8 cellular contexts compared by ENCODE assay signal in the genomic region with DNA sequence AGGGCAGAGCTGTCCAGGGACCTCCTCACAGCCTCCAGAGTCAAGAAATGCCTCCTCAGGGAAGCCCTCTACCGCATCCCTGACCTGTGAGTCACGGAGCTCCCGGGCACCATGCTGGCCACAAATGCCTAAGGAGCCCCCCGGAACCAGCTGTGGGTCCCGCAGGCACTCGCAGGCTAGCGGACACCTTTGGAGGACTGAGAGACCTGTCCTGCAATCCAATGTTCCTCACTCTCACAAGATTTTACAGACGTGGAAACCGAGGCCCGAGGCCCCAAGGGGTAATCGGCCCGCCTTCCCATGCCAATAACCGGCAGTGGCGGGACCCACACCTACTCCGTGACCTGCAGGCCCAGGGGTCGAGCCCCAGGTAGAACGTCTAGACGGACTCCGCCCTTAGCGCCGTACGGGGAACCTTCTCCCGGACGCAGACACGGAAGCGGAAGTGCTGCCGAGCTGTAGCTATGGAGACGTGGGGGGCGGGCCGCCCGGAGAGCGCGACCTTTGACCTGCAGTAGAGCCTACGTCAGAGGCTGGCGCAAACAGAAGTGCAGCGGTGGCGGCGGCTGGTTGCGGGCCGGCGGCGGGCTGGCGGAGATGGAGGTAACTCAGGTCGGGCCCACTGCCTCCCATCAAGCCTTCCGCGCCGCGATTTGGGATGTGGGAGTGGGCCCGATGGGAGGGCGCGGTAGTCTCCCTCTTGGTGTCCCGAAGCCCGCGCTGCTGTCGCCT. TPM values are rescaled to one million over a fixed set of nuclear protein-coding genes. Genes with fewer than 3 reads are reported as not detected.
DNase-seq lines count a peak whose midpoint lies in the region; ATAC-seq and TF ChIP-seq lines count a peak whose summit lies in the region.

A gene with protein sequence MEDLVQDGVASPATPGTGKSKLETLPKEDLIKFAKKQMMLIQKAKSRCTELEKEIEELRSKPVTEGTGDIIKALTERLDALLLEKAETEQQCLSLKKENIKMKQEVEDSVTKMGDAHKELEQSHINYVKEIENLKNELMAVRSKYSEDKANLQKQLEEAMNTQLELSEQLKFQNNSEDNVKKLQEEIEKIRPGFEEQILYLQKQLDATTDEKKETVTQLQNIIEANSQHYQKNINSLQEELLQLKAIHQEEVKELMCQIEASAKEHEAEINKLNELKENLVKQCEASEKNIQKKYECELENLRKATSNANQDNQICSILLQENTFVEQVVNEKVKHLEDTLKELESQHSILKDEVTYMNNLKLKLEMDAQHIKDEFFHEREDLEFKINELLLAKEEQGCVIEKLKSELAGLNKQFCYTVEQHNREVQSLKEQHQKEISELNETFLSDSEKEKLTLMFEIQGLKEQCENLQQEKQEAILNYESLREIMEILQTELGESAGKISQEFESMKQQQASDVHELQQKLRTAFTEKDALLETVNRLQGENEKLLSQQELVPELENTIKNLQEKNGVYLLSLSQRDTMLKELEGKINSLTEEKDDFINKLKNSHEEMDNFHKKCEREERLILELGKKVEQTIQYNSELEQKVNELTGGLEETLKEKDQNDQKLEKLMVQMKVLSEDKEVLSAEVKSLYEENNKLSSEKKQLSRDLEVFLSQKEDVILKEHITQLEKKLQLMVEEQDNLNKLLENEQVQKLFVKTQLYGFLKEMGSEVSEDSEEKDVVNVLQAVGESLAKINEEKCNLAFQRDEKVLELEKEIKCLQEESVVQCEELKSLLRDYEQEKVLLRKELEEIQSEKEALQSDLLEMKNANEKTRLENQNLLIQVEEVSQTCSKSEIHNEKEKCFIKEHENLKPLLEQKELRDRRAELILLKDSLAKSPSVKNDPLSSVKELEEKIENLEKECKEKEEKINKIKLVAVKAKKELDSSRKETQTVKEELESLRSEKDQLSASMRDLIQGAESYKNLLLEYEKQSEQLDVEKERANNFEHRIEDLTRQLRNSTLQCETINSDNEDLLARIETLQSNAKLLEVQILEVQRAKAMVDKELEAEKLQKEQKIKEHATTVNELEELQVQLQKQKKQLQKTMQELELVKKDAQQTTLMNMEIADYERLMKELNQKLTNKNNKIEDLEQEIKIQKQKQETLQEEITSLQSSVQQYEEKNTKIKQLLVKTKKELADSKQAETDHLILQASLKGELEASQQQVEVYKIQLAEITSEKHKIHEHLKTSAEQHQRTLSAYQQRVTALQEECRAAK (N-terminal part only) (plus strand): TSS at position 529 of the 732 bp plus-strand sequence. CDS start 69 bp downstream, at position 598.

- peak within 1 kb of the TSS; percentile 98 for H3K27ac Mint-ChIP-seq in activated CD4-positive, alpha-beta T cell treated with anti-CD3 and anti-CD28 coated beads, Interleukin-2, amount 10 ng/mL, durations not matched to agents 24 days and 14 days

- TF ChIP-seq CTCF in C4-2B (conservative IDR thresholded peaks at IDR 0.05) = no peak

- no peaks in the 10 kb centered on the region for H3K27me3 Mint-ChIP-seq in activated CD4-positive, alpha-beta T cell treated with anti-CD3 and anti-CD28 coated beads, Interleukin-2, amount 10 ng/mL, durations not matched to agents 24 days and 14 days

- DNase-seq in NCI-H69 (lab: John Stamatoyannopoulos, UW) (peak; percentile 93), cortex of kidney (lab: John Stamatoyannopoulos, UW) (peak; percentile 76), left lobe of liver (ENCODE audit: low spot score) (peak; percentile 98)
- DNase-seq in activated CD4-positive, alpha-beta T cell treated with anti-CD3 and anti-CD28 coated beads, Interleukin-2, amount 10 ng/mL, durations not matched to agents 24 days and 14 days = peak; percentile 99
- DNase-seq in stimulated activated CD4-positive, alpha-beta T cell treated with anti-CD3 and anti-CD28 coated beads, Interleukin-2, amount 100 ng/mL, for 24 hours = peak; percentile 96 to 97

- H3K36me3 Mint-ChIP-seq in activated CD4-positive, alpha-beta T cell treated with anti-CD3 and anti-CD28 coated beads, Interleukin-2, amount 10 ng/mL, durations not matched to agents 24 days and 14 days (ENCODE audit: low read depth) = peaks cover 28% of the 10 kb centered on the region

- intact Hi-C loops in activated CD4-positive, alpha-beta T cell treated with anti-CD3 and anti-CD28 coated beads, Interleukin-2, amount 10 ng/mL, durations not matched to agents 24 days and 14 days (cut with micrococcal nuclease) = loop anchor here (1.0 to 5.0 kb wide), 4 partner anchors 84 to 270 kb away; a partner anchor contains a TSS

- ATAC-seq in GM19372 (IDR thresholded peaks at IDR 0.05; ENCODE audit: low read depth, unreplicated experiment) = peak; percentile 99
- peak; percentile 99 for ATAC-seq in HG03521 (IDR thresholded peaks at IDR 0.05; ENCODE audit: unreplicated experiment)
- peak; percentile 98 for ATAC-seq in left lobe of liver

- H3K4me1 Mint-ChIP-seq in activated CD4-positive, alpha-beta T cell treated with anti-CD3 and anti-CD28 coated beads, Interleukin-2, amount 10 ng/mL, durations not matched to agents 24 days and 14 days = peaks cover 27% of the 10 kb centered on the region

- H3K9me3 Mint-ChIP-seq in activated CD4-positive, alpha-beta T cell treated with anti-CD3 and anti-CD28 coated beads, Interleukin-2, amount 10 ng/mL, durations not matched to agents 24 days and 14 days = peaks cover 3% of the 10 kb centered on the region

- H3K4me3 Mint-ChIP-seq in activated CD4-positive, alpha-beta T cell treated with anti-CD3 and anti-CD28 coated beads, Interleukin-2, amount 10 ng/mL, durations not matched to agents 24 days and 14 days = peak within 1 kb of the TSS; percentile 100

- H3K27ac ChIP-seq in C4-2B = peak within 1 kb of the TSS; percentile 87

RNA-seq across cellular contexts. Expression of the gene that starts here (rescaled TPM):
- 38.1 and 43.4 TPM in 2 replicates for total RNA-seq in activated CD4-positive, alpha-beta T cell treated with anti-CD3 and anti-CD28 coated beads, Interleukin-2, amount 10 ng/mL, durations not matched to agents 24 days and 14 days
- 12.6 TPM for total RNA-seq in left lobe of liver

Comparison
In these comparisons a context has a peak if more than half of its experiments do, and no peak if none do; other contexts are left out.
1. Peak in every context shown above with its lines: DNase-seq, ATAC-seq and H3K27ac ChIP-seq.